In the genomic region with DNA sequence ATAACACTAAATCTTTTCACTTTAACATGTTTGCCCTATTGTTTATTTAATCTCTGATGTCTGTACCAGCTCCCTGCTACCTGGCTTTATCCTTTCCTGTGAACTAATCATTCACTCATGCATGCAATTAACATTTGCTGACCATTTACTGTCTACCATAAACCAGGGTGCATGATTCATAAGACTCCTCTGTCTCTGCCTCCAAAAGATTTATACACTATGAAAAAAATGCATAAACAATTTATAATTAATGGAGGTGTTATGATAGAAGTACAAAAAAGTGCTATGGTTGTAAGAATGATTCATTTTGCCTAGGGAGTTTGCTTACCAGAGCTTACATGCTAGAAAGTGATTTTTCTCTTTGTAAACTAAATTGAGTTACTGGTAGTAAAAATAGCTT, we compare ENCODE assay signal across 22 cellular contexts.
"Had no signal": no experiment of that assay in that cellular context is flagged by ENCODE, and none has a peak within 500 bp of the region (broad histone marks: within the 10 kb centered on the region; RNA-seq: fewer than 3 reads in every experiment).

No MANE protein-coding gene starts in this region.

- H3K27ac Mint-ChIP-seq: dendritic cell treated with granulocyte-macrophage colony-stimulating factor and Interleukin-4, amounts not matched to agents 40 ng/mL and 50 ng/mL, for 4 days; effector memory CD8-positive, alpha-beta T cell; memory B cell; mesothelial cell of epicardium; natural killer cell had no signal

- H3K4me3 ChIP-seq: esophagus muscularis mucosa, stomach, thoracic aorta, transverse colon had no signal

- H3K36me3 Mint-ChIP-seq: memory B cell, mesothelial cell of epicardium, natural killer cell had no signal

- H3K9me3 Mint-ChIP-seq: effector memory CD8-positive, alpha-beta T cell had no signal

- H3K27me3 ChIP-seq: esophagus muscularis mucosa, stomach, transverse colon had no signal

- H3K4me1 Mint-ChIP-seq: memory B cell, mesothelial cell of epicardium, neural crest cell had no signal

- H3K36me3 ChIP-seq: esophagus muscularis mucosa, stomach, thoracic aorta, transverse colon had no signal

- DNase-seq: cerebellar nuclear complex; effector memory CD8-positive, alpha-beta T cell; foreskin fibroblast; hypothalamus; islet precursor cell; natural killer cell; posterior cingulate gyrus; right cardiac atrium; small intestine; stimulated activated CD4-positive, alpha-beta T cell treated with anti-CD3 and anti-CD28 coated beads, Interleukin-12 subunit alpha, Interleukin-12 subunit beta, amount 100 ng/mL, for 4 hours; stimulated activated naive CD4-positive, alpha-beta T cell; stomach; substantia nigra; transverse colon had no signal

- ATAC-seq: effector memory CD8-positive, alpha-beta T cell; natural killer cell; right cardiac atrium had no signal

- H3K4me1 ChIP-seq: transverse colon had no signal

- H3K4me3 Mint-ChIP-seq: dendritic cell treated with granulocyte-macrophage colony-stimulating factor and Interleukin-4, amounts not matched to agents 40 ng/mL and 50 ng/mL, for 4 days; effector memory CD8-positive, alpha-beta T cell; memory B cell; mesothelial cell of epicardium; natural killer cell; neural crest cell had no signal

- FAIRE-seq: colon, small intestine had no signal

- H3K27ac ChIP-seq: epithelial cell of prostate, esophagus muscularis mucosa, stomach, thoracic aorta, transverse colon had no signal

- H3K9me3 ChIP-seq: thoracic aorta, transverse colon had no signal
